In genomic region chr5:96904054-96904931, GRCh38 we compare ENCODE assay signal across 19 cellular contexts. TPM values are rescaled to one million over a fixed set of nuclear protein-coding genes. Genes with fewer than 3 reads are reported as not detected.
A peak's percentile ranks its signal among the peaks of the same experiment; 100 is the strongest.
DNase-seq lines count a peak whose midpoint lies in the region; ATAC-seq, FAIRE-seq and TF ChIP-seq lines count a peak whose summit lies in the region.
"Had no signal": no experiment of that assay in that cellular context is flagged by ENCODE, and none has a peak within 500 bp of the region (broad histone marks: within the 10 kb centered on the region; RNA-seq: fewer than 3 reads in every experiment).

No MANE protein-coding gene starts in this region.

- peaks cover 29% of the 10 kb centered on the region for H3K4me1 Mint-ChIP-seq in HFFc6 (ENCODE audit: low read depth)

- no peak overlapping the region for H3K4me3 Mint-ChIP-seq in HFFc6
- H3K4me3 Mint-ChIP-seq: activated CD4-positive, alpha-beta memory T cell treated with anti-CD3 and anti-CD28 coated beads, Interleukin-2, amount 10 ng/mL, durations not matched to agents 7 days and 5 days had no signal

- H3K4me3 ChIP-seq in AG04449 (ENCODE audit: low read depth, low read length) (no peak overlapping the region), adipocyte (ENCODE audit: low read length) (no peak overlapping the region), keratinocyte (ENCODE audit: control insufficient read depth in 2 of 3, extremely low read depth in 1 of 3, insufficient read depth in 2 of 3, low read depth in 1 of 3, low read length in 3 of 3) (no peak overlapping the region)
- H3K4me3 ChIP-seq: cardiac muscle cell, psoas muscle, SK-N-MC had no signal

- H3K27ac ChIP-seq in keratinocyte (ENCODE audit: control insufficient read depth, insufficient read depth, low read length), result no peak overlapping the region
- H3K27ac ChIP-seq: cardiac muscle cell, psoas muscle, SK-N-MC had no signal

- H3K27me3 ChIP-seq in adipocyte (replicated peaks; ENCODE audit: control insufficient read depth, insufficient read depth, low read length) (no peaks in the 10 kb centered on the region), keratinocyte (ENCODE audit: control insufficient read depth, extremely low read depth, insufficient read depth, low read length) (no peaks in the 10 kb centered on the region)
- H3K27me3 ChIP-seq: cardiac muscle cell had no signal

- dilution Hi-C loops in keratinocyte (cut with MboI; ENCODE audit: extremely low pct_ligation_motif_present, low sequenced_read_pairs), result no loop called here

- H3K4me2 ChIP-seq in keratinocyte (ENCODE audit: control insufficient read depth, extremely low read depth, insufficient read depth, low read depth, low read length), result no peak overlapping the region

- CTCF ChIA-PET in AG04449 (lab: Yijun Ruan, JAX), result interaction anchor here (0.7 kb wide), 1 partner anchor 96 kb away, joined by 3 read pairs; the partner anchor contains the start of gene ERAP1

- no peaks in the 10 kb centered on the region for H3K9me1 ChIP-seq in keratinocyte (ENCODE audit: control insufficient read depth, extremely low read depth, insufficient read depth, low read length)

- no peaks in the 10 kb centered on the region for H4K20me1 ChIP-seq in keratinocyte (ENCODE audit: control insufficient read depth, extremely low read depth, insufficient read depth, low read length)

- H3K27ac Mint-ChIP-seq in HFFc6, result peak overlapping the region; percentile 23; the same call in 1 of the 2 replicates
- H3K27ac Mint-ChIP-seq: activated CD4-positive, alpha-beta memory T cell treated with anti-CD3 and anti-CD28 coated beads, Interleukin-2, amount 10 ng/mL, durations not matched to agents 7 days and 5 days had no signal

- POLR2A ChIA-PET in AG04449 (lab: Yijun Ruan, JAX), result no interaction called here

- no peaks in the 10 kb centered on the region for H3K9me3 ChIP-seq in adipocyte (ENCODE audit: control insufficient read depth, low read length)
- H3K9me3 ChIP-seq in keratinocyte (ENCODE audit: control insufficient read depth, low read depth, low read length), result no peaks in the 10 kb centered on the region
- H3K9me3 ChIP-seq: psoas muscle had no signal

- H2AFZ ChIP-seq in keratinocyte (ENCODE audit: control insufficient read depth, low read length), result no peak overlapping the region

- ATAC-seq in HG02763 (IDR thresholded peaks at IDR 0.05; ENCODE audit: unreplicated experiment), result no peak
- no peak for ATAC-seq in HG02973 (IDR thresholded peaks at IDR 0.05; ENCODE audit: unreplicated experiment)
- ATAC-seq in HG03442 (IDR thresholded peaks at IDR 0.05; ENCODE audit: unreplicated experiment), result no peak
- ATAC-seq: left ventricle myocardium superior, psoas muscle had no signal

- H3K9me3 Mint-ChIP-seq in HFFc6, result no peaks in the 10 kb centered on the region
- H3K9me3 Mint-ChIP-seq: activated CD4-positive, alpha-beta memory T cell treated with anti-CD3 and anti-CD28 coated beads, Interleukin-2, amount 10 ng/mL, durations not matched to agents 7 days and 5 days had no signal

- no peak for TF ChIP-seq CTCF in AG04449 (IDR thresholded peaks at IDR 0.05; ENCODE audit: insufficient read depth, low read length, missing control alignments)
- TF ChIP-seq CTCF in HFFc6 (IDR thresholded peaks at IDR 0.05), result no peak
- TF ChIP-seq CTCF in keratinocyte (optimal IDR thresholded peaks at IDR 0.05 in 1 of 3, IDR thresholded peaks at IDR 0.05 in 1 of 3, conservative IDR thresholded peaks at IDR 0.05 in 1 of 3; ENCODE audit: extremely low read depth in 1 of 3, insufficient read depth in 2 of 3, low read length in 3 of 3), result no peak

- H3K9ac ChIP-seq in adipocyte (ENCODE audit: low read length) (peak overlapping the region; percentile 47), keratinocyte (ENCODE audit: control insufficient read depth, extremely low read depth, insufficient read depth, low read length) (no peak overlapping the region)

- no peaks in the 10 kb centered on the region for H3K79me2 ChIP-seq in keratinocyte (ENCODE audit: control insufficient read depth, insufficient read depth, low read length)

- H3K36me3 ChIP-seq in adipocyte (ENCODE audit: control insufficient read depth, insufficient read depth, low read length, severe bottlenecking), result peaks cover 21% of the 10 kb centered on the region
- peaks cover 0 to 2% of the 10 kb centered on the region in 2 experiments for H3K36me3 ChIP-seq in keratinocyte (ENCODE audit: control insufficient read depth in 2 of 2, extremely low read depth in 1 of 2, insufficient read depth in 2 of 2, low read length in 2 of 2)
- H3K36me3 ChIP-seq: cardiac muscle cell had no signal

- DNase-seq in AG04449 (ENCODE audit: low read depth, low spot score), result peak; percentile 2
- peak; percentile 17 for DNase-seq in HFFc6
- peak; percentile 71 for DNase-seq in adipocyte (ENCODE audit: low read depth)
- no peak for DNase-seq in keratinocyte (ENCODE audit: low read depth, low spot score)
- DNase-seq in stimulated activated CD4-positive, alpha-beta T cell treated with anti-CD3 and anti-CD28 coated beads, Interleukin-15, amount 100 ng/mL, for 24 hours, result no peak
- DNase-seq: activated CD4-positive, alpha-beta memory T cell treated with anti-CD3 and anti-CD28 coated beads, Interleukin-2, amount 10 ng/mL, durations not matched to agents 7 days and 5 days; activated gamma-delta T cell; DMS 273 treated with DMSO at 0.1 percent for 48 hours; effector CD8-positive, alpha-beta T cell; left ventricle myocardium superior; NCI-H2081; NCI-H524; psoas muscle had no signal

- FAIRE-seq in keratinocyte (lab: Jason Lieb, UNC), result peak; percentile 9
- FAIRE-seq: TTC549 had no signal

- no peaks in the 10 kb centered on the region for H3K27me3 Mint-ChIP-seq in HFFc6 (ENCODE audit: insufficient read depth)
- H3K27me3 Mint-ChIP-seq: activated CD4-positive, alpha-beta memory T cell treated with anti-CD3 and anti-CD28 coated beads, Interleukin-2, amount 10 ng/mL, durations not matched to agents 7 days and 5 days had no signal

- H3K4me1 ChIP-seq in adipocyte (ENCODE audit: control insufficient read depth, insufficient read depth, low read length), result peaks cover 22% of the 10 kb centered on the region
- H3K4me1 ChIP-seq in keratinocyte (ENCODE audit: control insufficient read depth, extremely low read depth, insufficient read depth, low read length), result no peaks in the 10 kb centered on the region

- peaks cover 5% of the 10 kb centered on the region for H3K36me3 Mint-ChIP-seq in HFFc6 (ENCODE audit: low read depth)

RNA-seq across cellular contexts. Expression of gene ERAP2, which starts 28.0 kb away (rescaled TPM):
- total RNA-seq in HFFc6 (2021; fragmentation: NEBNext Ultra II Directional; extraction: Animal tissue kit (Norgen Biotek cat#: 25700)), result 1 to 10 TPM in 5 of 6 experiments, under 1 TPM in 1; 0.97 to 2.6 (median 1.5) TPM
- 35.2 to 41.0 TPM (median 37.0 TPM) in 3 replicates for polyA plus RNA-seq in keratinocyte
- polyA plus RNA-seq in keratinocyte (2011; ENCODE audit: low read depth), result 1.3 TPM
- 5.7 and 13.4 TPM in 2 replicates for polyA plus RNA-seq in keratinocyte (2011; cell fraction: cytosol; rRNA removed)
- 36.1 and 38.6 TPM in 2 replicates for polyA plus RNA-seq in keratinocyte (2011; cell fraction: nucleus; rRNA removed)
- polyA plus RNA-seq in keratinocyte (2012; ENCODE audit: low replicate concordance), result 2.4 and 18.6 TPM in 2 replicates
- 29.1 to 46.4 TPM (median 42.3 TPM) in 3 replicates for polyA minus RNA-seq in keratinocyte
- 15.2 TPM for polyA minus RNA-seq in keratinocyte (2011; cell fraction: cytosol; rRNA and poly(A)+ RNA removed)
- 46.4 and 102 TPM in 2 replicates for polyA minus RNA-seq in keratinocyte (2011; cell fraction: nucleus; rRNA and poly(A)+ RNA removed)
- total RNA-seq: cardiac muscle cell had no signal

RNA-seq across cellular contexts. Expression of gene LNPEP, which starts 31.6 kb away (rescaled TPM):
- 10 to 100 TPM; 20.2 to 23.9 (median 22.6) TPM for total RNA-seq in HFFc6 (2021; fragmentation: NEBNext Ultra II Directional; extraction: Animal tissue kit (Norgen Biotek cat#: 25700))
- 20.1 to 26.6 TPM (median 24.6 TPM) in 3 replicates for polyA plus RNA-seq in keratinocyte
- polyA plus RNA-seq in keratinocyte (2011; ENCODE audit: low read depth), result 6.1 TPM
- 3.3 and 7.1 TPM in 2 replicates for polyA plus RNA-seq in keratinocyte (2011; cell fraction: cytosol; rRNA removed)
- polyA plus RNA-seq in keratinocyte (2011; cell fraction: nucleus; rRNA removed), result 38.0 and 53.6 TPM in 2 replicates
- polyA plus RNA-seq in keratinocyte (2012; ENCODE audit: low replicate concordance), result 10.2 and 13.9 TPM in 2 replicates
- polyA minus RNA-seq in keratinocyte, result 22.2 to 114 TPM (median 78.7 TPM) in 3 replicates
- 20.1 TPM for polyA minus RNA-seq in keratinocyte (2011; cell fraction: cytosol; rRNA and poly(A)+ RNA removed)
- polyA minus RNA-seq in keratinocyte (2011; cell fraction: nucleus; rRNA and poly(A)+ RNA removed), result 107 and 229 TPM in 2 replicates

Comparison
In these comparisons a context has a peak if more than half of its experiments do, and no peak if none do; other contexts are left out.
1. DNase-seq: peak in AG04449 (single experiment), HFFc6 (single experiment) and adipocyte (single experiment); none in keratinocyte (single experiment) and stimulated activated CD4-positive, alpha-beta T cell treated with anti-CD3 and anti-CD28 coated beads, Interleukin-15, amount 100 ng/mL, for 24 hours (single experiment).